Comparison of ENCODE assay signal across 14 cellular contexts in the genomic region with DNA sequence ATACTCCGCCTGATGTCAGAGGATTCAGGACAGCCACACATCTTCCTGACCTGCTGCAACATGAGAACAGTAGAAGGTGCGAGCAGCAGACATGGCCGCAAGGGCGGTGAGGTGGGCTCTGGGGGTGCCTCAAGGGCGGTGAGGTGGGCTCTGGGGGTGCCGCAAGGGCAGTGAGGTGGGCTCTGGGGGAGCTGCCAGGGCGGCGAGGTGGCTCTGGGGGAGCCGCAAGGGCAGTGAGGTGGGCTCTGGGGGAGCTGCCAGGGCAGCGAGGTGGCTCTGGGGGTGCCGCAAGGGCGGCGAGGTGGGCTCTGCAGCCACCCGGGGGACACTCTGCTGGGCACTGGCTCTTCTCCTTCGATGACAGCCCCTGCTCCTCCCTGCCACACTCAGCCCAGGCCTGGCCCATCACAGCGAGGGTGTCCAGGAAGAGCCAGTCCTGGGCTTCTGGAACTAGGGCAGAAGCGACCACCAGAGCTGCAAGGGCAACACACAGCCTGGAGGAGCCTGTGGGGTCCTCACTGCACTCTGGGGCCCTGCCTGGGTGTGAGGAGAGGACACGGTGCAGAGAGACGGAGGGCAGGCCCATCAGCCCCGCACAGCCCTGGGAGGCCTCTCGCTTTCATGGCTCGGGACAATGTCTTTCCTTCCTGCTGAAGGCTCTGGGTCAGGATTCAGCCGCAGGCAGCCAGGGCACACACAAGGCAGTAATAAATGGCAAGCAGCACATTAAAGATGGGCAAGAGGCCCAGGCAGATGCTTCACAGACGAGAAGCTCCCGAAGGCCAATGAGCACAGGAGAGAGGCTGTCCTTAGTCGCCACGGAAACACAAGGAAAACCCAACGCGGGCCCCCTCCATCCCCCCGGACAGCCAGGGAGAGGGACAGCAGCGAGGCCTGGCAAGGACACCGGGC. TPM values are rescaled to one million over a fixed set of nuclear protein-coding genes. Genes with fewer than 3 reads are reported as not detected.
DNase-seq lines count a peak whose midpoint lies in the region; ATAC-seq, FAIRE-seq and TF ChIP-seq lines count a peak whose summit lies in the region.
"Had no signal": no experiment of that assay in that cellular context is flagged by ENCODE, and none has a peak within 500 bp of the region (broad histone marks: within the 10 kb centered on the region; RNA-seq: fewer than 3 reads in every experiment).

No MANE protein-coding gene starts in this region.

- peaks cover 9% of the 10 kb centered on the region for H3K27me3 Mint-ChIP-seq in astrocyte (ENCODE audit: low read depth, unreplicated experiment)
- H3K27me3 Mint-ChIP-seq: CD4-positive, CD25-positive, alpha-beta regulatory T cell; IgD-negative memory B cell; naive B cell had no signal

- no peak overlapping the region for H2AFZ ChIP-seq in astrocyte (ENCODE audit: low read depth, low read length)

- H3K4me1 ChIP-seq in astrocyte (ENCODE audit: insufficient read depth, low read length) (peaks cover 6% of the 10 kb centered on the region), kidney (ENCODE audit: control insufficient read depth in 1 of 2, insufficient read depth in 1 of 2, low read depth in 1 of 2, low read length in 2 of 2) (peaks cover 0 to 3% of the 10 kb centered on the region in 2 donors)

- no peaks in the 10 kb centered on the region for H3K36me3 Mint-ChIP-seq in astrocyte (ENCODE audit: low read depth, unreplicated experiment)
- H3K36me3 Mint-ChIP-seq: CD4-positive, CD25-positive, alpha-beta regulatory T cell; IgD-negative memory B cell; naive B cell had no signal

- H3K9me3 Mint-ChIP-seq in astrocyte (ENCODE audit: unreplicated experiment): no peaks in the 10 kb centered on the region

- no peak overlapping the region for H3K9ac ChIP-seq in astrocyte (ENCODE audit: low read length)
- H3K9ac ChIP-seq in kidney (ENCODE audit: low read length in 2 of 2): no peak overlapping the region

- no peaks in the 10 kb centered on the region for H3K79me2 ChIP-seq in astrocyte (ENCODE audit: insufficient read depth, low read length)

- TF ChIP-seq CTCF in AG04449 (IDR thresholded peaks at IDR 0.05; ENCODE audit: insufficient read depth, low read length, missing control alignments) (no peak), astrocyte (IDR thresholded peaks at IDR 0.05; ENCODE audit: insufficient read depth, low read depth, low read length) (no peak), kidney (IDR thresholded peaks at IDR 0.05; ENCODE audit: borderline replicate concordance, extremely low read depth, insufficient read depth) (no peak)

- H3K4me3 ChIP-seq in AG04449 (ENCODE audit: low read depth, low read length): no peak overlapping the region
- no peak overlapping the region for H3K4me3 ChIP-seq in astrocyte (ENCODE audit: insufficient read depth, low read depth, low read length)
- no peak overlapping the region for H3K4me3 ChIP-seq in kidney (ENCODE audit: low read length in 2 of 2)
- H3K4me3 ChIP-seq: uterus had no signal

- H3K4me2 ChIP-seq in astrocyte (ENCODE audit: low read length): peak overlapping the region; percentile 13

- H3K27ac Mint-ChIP-seq in astrocyte (ENCODE audit: unreplicated experiment): no peak overlapping the region
- H3K27ac Mint-ChIP-seq: naive B cell had no signal

- peaks cover 3% of the 10 kb centered on the region for H3K4me1 Mint-ChIP-seq in astrocyte (ENCODE audit: low read depth, unreplicated experiment)

- peaks cover 7% of the 10 kb centered on the region for H3K27me3 ChIP-seq in astrocyte (ENCODE audit: insufficient read depth, low read length)
- H3K27me3 ChIP-seq: uterus had no signal

- intact Hi-C loops in kidney (cut with DNase I): no loop called here

- no peak for FAIRE-seq in astrocyte (lab: Jason Lieb, UNC)
- FAIRE-seq in kidney (lab: Jason Lieb, UNC): no peak

- H3K9me3 ChIP-seq in astrocyte (ENCODE audit: insufficient read depth, low read depth, low read length) (no peaks in the 10 kb centered on the region), kidney (ENCODE audit: control insufficient read depth in 1 of 2, low read length in 2 of 2) (no peaks in the 10 kb centered on the region)
- H3K9me3 ChIP-seq: uterus had no signal

- DNase-seq in AG04449 (ENCODE audit: low read depth, low spot score): peak; percentile 12
- DNase-seq in GM03348 (ENCODE audit: low spot score): peak; percentile 77
- peak; percentile 29 for DNase-seq in astrocyte (ENCODE audit: low read depth)
- peak; percentile 58 for DNase-seq in kidney
- no peak for DNase-seq in occipital lobe (lab: John Stamatoyannopoulos, UW)
- DNase-seq in NCI-H2107 treated with DMSO at 0.1 percent for 48 hours (lab: John Stamatoyannopoulos, UW; ENCODE audit: unreplicated experiment): no peak
- DNase-seq in activated T-cell treated with anti-CD3 and anti-CD28 coated beads, Interleukin-2, amount 50 U/mL, for 1 hour: no peak
- DNase-seq: CD4-positive, CD25-positive, alpha-beta regulatory T cell; naive B cell; NCI-H2107; uterus had no signal

- no peak for ATAC-seq in HG02763 (IDR thresholded peaks at IDR 0.05; ENCODE audit: unreplicated experiment)
- ATAC-seq: HCT116 had no signal

- CTCF ChIA-PET in AG04449 (lab: Yijun Ruan, JAX): interaction anchor here (1.0 kb wide), 1 partner anchor 16 kb away, joined by 4 read pairs; no protein-coding TSS in a partner anchor

- POLR2A ChIA-PET in AG04449 (lab: Yijun Ruan, JAX): no interaction called here

- no peaks in the 10 kb centered on the region for H3K36me3 ChIP-seq in astrocyte (ENCODE audit: insufficient read depth, low read length)
- no peaks in the 10 kb centered on the region for H3K36me3 ChIP-seq in kidney (ENCODE audit: control insufficient read depth in 1 of 2, insufficient read depth in 2 of 2, low read length in 2 of 2)
- H3K36me3 ChIP-seq: uterus had no signal

- peaks cover 3% of the 10 kb centered on the region for H4K20me1 ChIP-seq in astrocyte (ENCODE audit: insufficient read depth, low read length)

- H3K4me3 Mint-ChIP-seq in astrocyte (ENCODE audit: unreplicated experiment): no peak overlapping the region
- H3K4me3 Mint-ChIP-seq: CD4-positive, CD25-positive, alpha-beta regulatory T cell; IgD-negative memory B cell; naive B cell had no signal

- H3K27ac ChIP-seq in astrocyte (ENCODE audit: low read depth, low read length): no peak overlapping the region
- no peak overlapping the region for H3K27ac ChIP-seq in kidney (ENCODE audit: low read depth in 2 of 2, low read length in 2 of 2)
- H3K27ac ChIP-seq: uterus had no signal

RNA-seq across cellular contexts. Expression of a gene that starts 42.5 kb away (rescaled TPM):
- total RNA-seq in astrocyte (12.3 and 13.6 TPM in 2 replicates), kidney (14.4 TPM), occipital lobe (21.5 TPM)
- 11.6 TPM for polyA plus RNA-seq in kidney (ENCODE audit: insufficient read depth, low read depth, low replicate concordance)

Comparison
In these comparisons a context has a peak if more than half of its experiments do, and no peak if none do; other contexts are left out.
1. DNase-seq: peak in AG04449 (single experiment), GM03348 (single experiment), astrocyte (single experiment) and kidney (single experiment); none in occipital lobe (single experiment), NCI-H2107 treated with DMSO at 0.1 percent for 48 hours (single experiment) and activated T-cell treated with anti-CD3 and anti-CD28 coated beads, Interleukin-2, amount 50 U/mL, for 1 hour (single experiment).